ENCODE assay signal across 16 cellular contexts in the genomic region with DNA sequence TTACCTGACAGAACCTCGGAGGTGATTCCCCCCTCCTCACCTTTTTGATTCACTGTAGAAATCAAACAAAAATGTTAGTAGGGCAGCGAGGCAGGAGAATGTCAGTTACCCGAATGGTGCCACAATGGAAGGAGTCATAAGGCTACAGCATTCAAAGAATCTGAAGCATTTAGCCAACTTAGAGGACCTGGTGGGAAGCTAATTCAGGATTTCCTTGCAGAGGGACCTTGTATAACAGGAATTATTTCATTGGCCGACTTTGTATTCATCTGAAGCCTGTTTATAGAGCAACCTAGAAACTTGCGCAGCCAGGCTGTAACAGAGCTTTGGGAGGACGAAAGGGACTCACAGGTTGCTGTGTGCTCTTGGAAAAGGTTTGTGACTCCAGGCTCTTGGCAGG.
DNase-seq lines count a peak whose midpoint lies in the region; ATAC-seq and TF ChIP-seq lines count a peak whose summit lies in the region.
"Had no signal": no experiment of that assay in that cellular context is flagged by ENCODE, and none has a peak within 500 bp of the region (broad histone marks: within the 10 kb centered on the region; RNA-seq: fewer than 3 reads in every experiment).

No MANE protein-coding gene starts in this region.

- H3K36me3 ChIP-seq in IMR-90 (ENCODE audit: control insufficient read depth, insufficient read depth, low read length) (no peaks in the 10 kb centered on the region), left ventricle myocardium inferior (no peaks in the 10 kb centered on the region)
- H3K36me3 ChIP-seq: BE2C had no signal

- no peak overlapping the region for H3K14ac ChIP-seq in IMR-90 (replicated peaks; ENCODE audit: low read depth, low read length)

- dilution Hi-C loops in IMR-90 (cut with HindIII; ENCODE audit: low sequenced_read_pairs, unreplicated experiment) = no loop called here

- H3K36me3 Mint-ChIP-seq in chondrocyte (ENCODE audit: low read depth) = no peaks in the 10 kb centered on the region
- H3K36me3 Mint-ChIP-seq: CD4-positive, alpha-beta memory T cell had no signal

- H3K4me1 Mint-ChIP-seq in chondrocyte (ENCODE audit: low read depth) = peaks cover 32% of the 10 kb centered on the region
- H3K4me1 Mint-ChIP-seq: CD4-positive, alpha-beta memory T cell had no signal

- H3K56ac ChIP-seq in IMR-90 (ENCODE audit: extremely low read depth, insufficient read depth, low read length) = no peak overlapping the region

- H2AK9ac ChIP-seq in IMR-90 (replicated peaks; ENCODE audit: low read depth, low read length, poor library complexity) = no peak overlapping the region

- no peak overlapping the region for H2BK5ac ChIP-seq in IMR-90 (ENCODE audit: low read depth, low read length, poor library complexity, severe bottlenecking)

- H4K20me1 ChIP-seq in IMR-90 (ENCODE audit: insufficient read depth, low read length) = no peaks in the 10 kb centered on the region

- no peak overlapping the region for H3K18ac ChIP-seq in IMR-90 (ENCODE audit: low read depth, low read length)

- ATAC-seq in IMR-90 (ENCODE audit: low read depth) (0 out of 2 replicates have a peak, but pooled peaks have one; percentile 31), HG02623 (IDR thresholded peaks at IDR 0.05; ENCODE audit: unreplicated experiment) (no peak)

- TF ChIP-seq CTCF in IMR-90 (conservative IDR thresholded peaks at IDR 0.05; ENCODE audit: low read depth, low read length) (no peak), chondrocyte (IDR thresholded peaks at IDR 0.05) (no peak), retinal pigment epithelial cell (conservative IDR thresholded peaks at IDR 0.05; ENCODE audit: low read depth, low read length) (no peak), left ventricle myocardium inferior (IDR thresholded peaks at IDR 0.05; ENCODE audit: borderline replicate concordance) (no peak)

- H3K9me3 Mint-ChIP-seq in chondrocyte (ENCODE audit: low read depth) = no peaks in the 10 kb centered on the region

- no peak overlapping the region for H2AFZ ChIP-seq in IMR-90 (replicated peaks; ENCODE audit: low read length, poor library complexity)

- H4K91ac ChIP-seq in IMR-90 (ENCODE audit: insufficient read depth, low read depth, low read length) = no peak overlapping the region; the same call in 1 of the 2 replicates

- intact Hi-C loops in IMR-90 (cut with micrococcal nuclease) (no loop called here), left ventricle myocardium inferior (cut with micrococcal nuclease) (no loop called here)

- no TSS peak for BruUV-seq in IMR-90 (replicated peaks; lab: Mats Ljungman, UMichigan)

- WGBS in IMR-90 (ENCODE audit: extremely low coverage in 2 of 2, insufficient read length in 1 of 2), 2 experiments = 100% methylated on average over 3 of the region's 6 CpGs; no CpG with 5 or more reads in 1 of the 2 experiments

- H3K27me3 ChIP-seq in IMR-90 (ENCODE audit: control insufficient read depth, insufficient read depth, low read length) (no peaks in the 10 kb centered on the region), left ventricle myocardium inferior (ENCODE audit: low read depth) (no peaks in the 10 kb centered on the region)
- H3K27me3 ChIP-seq: BE2C had no signal

- H3K4me2 ChIP-seq in IMR-90 (ENCODE audit: low read depth, low read length) = no peak overlapping the region

- H3K4me1 ChIP-seq in IMR-90 (ENCODE audit: control insufficient read depth, insufficient read depth, low read length) (0 out of 2 replicates have a peak, but pooled peaks cover 1% of the 10 kb centered on the region), left ventricle myocardium inferior (no peaks in the 10 kb centered on the region)
- H3K4me1 ChIP-seq: BE2C had no signal

- no peaks in the 10 kb centered on the region for H3K9me3 ChIP-seq in IMR-90 (ENCODE audit: control insufficient read depth, insufficient read depth, low read length)
- H3K9me3 ChIP-seq in left ventricle myocardium inferior (replicated peaks) = peaks cover 5% of the 10 kb centered on the region
- H3K9me3 ChIP-seq: BE2C had no signal

- no peak overlapping the region for H2BK15ac ChIP-seq in IMR-90 (ENCODE audit: low read depth, low read length)

- no peak overlapping the region for H3K9ac ChIP-seq in IMR-90 (ENCODE audit: low read depth, low read length)

- no peak overlapping the region for H3K4me3 Mint-ChIP-seq in chondrocyte (ENCODE audit: unreplicated experiment)
- H3K4me3 Mint-ChIP-seq: CD4-positive, alpha-beta memory T cell had no signal

- H3K9me1 ChIP-seq in IMR-90 (ENCODE audit: insufficient read depth, low read length) = no peaks in the 10 kb centered on the region

- H2BK20ac ChIP-seq in IMR-90 (ENCODE audit: low read depth, low read length) = no peak overlapping the region; the same call in 1 of the 2 replicates

- no peak overlapping the region for H3K4me3 ChIP-seq in IMR-90 (ENCODE audit: insufficient read depth, low read depth, low read length)
- H3K4me3 ChIP-seq in retinal pigment epithelial cell (ENCODE audit: low read length) = no peak overlapping the region
- no peak overlapping the region for H3K4me3 ChIP-seq in left ventricle myocardium inferior

- H2AK5ac ChIP-seq in IMR-90 (ENCODE audit: low read depth, low read length) = no peak overlapping the region

- no peak for DNase-seq in IMR-90
- DNase-seq in chondrocyte (ENCODE audit: low spot score) = no peak
- DNase-seq in kidney tubule cell (ENCODE audit: low spot score) = peak; percentile 12
- peak; percentile 85 for DNase-seq in retinal pigment epithelial cell (ENCODE audit: low read depth)
- DNase-seq in left ventricle myocardium inferior = no peak
- no peak for DNase-seq in NCI-H748 treated with DMSO at 0.1 percent for 48 hours (lab: John Stamatoyannopoulos, UW)
- DNase-seq: BE2C; CD4-positive, alpha-beta memory T cell; DMS79 treated with DMSO at 0.1 percent for 48 hours; H7; Kasumi-1; NCI-H1930; NCI-H2171; NCI-H82; SHP77 had no signal

- no peak for TF ChIP-seq POLR2A in IMR-90 (IDR thresholded peaks at IDR 0.05; ENCODE audit: low read depth, low read length)

- no peak overlapping the region for H3K23ac ChIP-seq in IMR-90 (ENCODE audit: low read depth, low read length)

- H3K27ac Mint-ChIP-seq in chondrocyte (ENCODE audit: unreplicated experiment) = peak overlapping the region; percentile 62
- H3K27ac Mint-ChIP-seq: CD4-positive, alpha-beta memory T cell had no signal

- H3K4ac ChIP-seq in IMR-90 (ENCODE audit: low read depth, low read length) = no peak overlapping the region

- CTCF ChIA-PET in IMR-90 (lab: Yijun Ruan, JAX) = interaction anchor here (1.2 to 1.6 kb wide), 2 partner anchors 9 to 68 kb away, joined by 3 to 4 read pairs; no protein-coding TSS in a partner anchor

- no peaks in the 10 kb centered on the region for H3K79me1 ChIP-seq in IMR-90 (ENCODE audit: low read depth in 1 of 2, low read length in 2 of 2)

- H3K27ac ChIP-seq in IMR-90 (ENCODE audit: insufficient read depth, low read length) = no peak overlapping the region
- no peak overlapping the region for H3K27ac ChIP-seq in left ventricle myocardium inferior (replicated peaks)

- no peak overlapping the region for H2BK120ac ChIP-seq in IMR-90 (ENCODE audit: low read depth, low read length)

- in situ Hi-C loops in IMR-90 (cut with MboI; ENCODE audit: low sequenced_read_pairs) = no loop called here

- TF ChIP-seq RAD21 in IMR-90 (IDR thresholded peaks at IDR 0.05; ENCODE audit: low read length) = no peak

- H4K8ac ChIP-seq in IMR-90 (ENCODE audit: low read depth in 2 of 2, low read length in 2 of 2) = 0 out of 4 replicates have a peak overlapping the region, but pooled peaks of 1 of the 2 experiments have one; percentile 5

- no peaks in the 10 kb centered on the region for H3K27me3 Mint-ChIP-seq in chondrocyte (ENCODE audit: low read depth)

- POLR2A ChIA-PET in IMR-90 (lab: Charles Lee; ENCODE audit: unreplicated experiment) = no interaction called here

- no peak overlapping the region for H4K5ac ChIP-seq in IMR-90 (ENCODE audit: low read depth, low read length)

TF ChIP-seq in IMR-90, 13 proteins besides CTCF, POLR2A, EP300 and RAD21:
- TF ChIP-seq FOS (IDR thresholded peaks at IDR 0.05; ENCODE audit: low read depth, low read length) (no peak), NFE2L2 (IDR thresholded peaks at IDR 0.05; ENCODE audit: low read depth, low read length) (no peak), CEBPB (IDR thresholded peaks at IDR 0.05; ENCODE audit: low read depth, low read length) (no peak), MXI1 (IDR thresholded peaks at IDR 0.05; ENCODE audit: borderline replicate concordance, low read depth, low read length) (no peak), MAZ (IDR thresholded peaks at IDR 0.05; ENCODE audit: borderline replicate concordance, low read depth, low read length) (no peak), RCOR1 (IDR thresholded peaks at IDR 0.05; ENCODE audit: insufficient replicate concordance, low read length) (no peak), BHLHE40 (IDR thresholded peaks at IDR 0.05; ENCODE audit: low read depth, low read length) (no peak), SMC3 (IDR thresholded peaks at IDR 0.05; ENCODE audit: low read depth, low read length) (no peak), CHD1 (IDR thresholded peaks at IDR 0.05; ENCODE audit: low read depth, low read length) (no peak), MAFK (IDR thresholded peaks at IDR 0.05; ENCODE audit: low read depth, low read length) (no peak), RFX5 (IDR thresholded peaks at IDR 0.05; ENCODE audit: low read depth, low read length) (no peak)
- TF ChIP-seq, protein P1, sequence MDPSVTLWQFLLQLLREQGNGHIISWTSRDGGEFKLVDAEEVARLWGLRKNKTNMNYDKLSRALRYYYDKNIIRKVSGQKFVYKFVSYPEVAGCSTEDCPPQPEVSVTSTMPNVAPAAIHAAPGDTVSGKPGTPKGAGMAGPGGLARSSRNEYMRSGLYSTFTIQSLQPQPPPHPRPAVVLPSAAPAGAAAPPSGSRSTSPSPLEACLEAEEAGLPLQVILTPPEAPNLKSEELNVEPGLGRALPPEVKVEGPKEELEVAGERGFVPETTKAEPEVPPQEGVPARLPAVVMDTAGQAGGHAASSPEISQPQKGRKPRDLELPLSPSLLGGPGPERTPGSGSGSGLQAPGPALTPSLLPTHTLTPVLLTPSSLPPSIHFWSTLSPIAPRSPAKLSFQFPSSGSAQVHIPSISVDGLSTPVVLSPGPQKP (IDR thresholded peaks at IDR 0.05; ENCODE audit: borderline replicate concordance, low read depth, low read length) = no peak
- TF ChIP-seq, protein P2, sequence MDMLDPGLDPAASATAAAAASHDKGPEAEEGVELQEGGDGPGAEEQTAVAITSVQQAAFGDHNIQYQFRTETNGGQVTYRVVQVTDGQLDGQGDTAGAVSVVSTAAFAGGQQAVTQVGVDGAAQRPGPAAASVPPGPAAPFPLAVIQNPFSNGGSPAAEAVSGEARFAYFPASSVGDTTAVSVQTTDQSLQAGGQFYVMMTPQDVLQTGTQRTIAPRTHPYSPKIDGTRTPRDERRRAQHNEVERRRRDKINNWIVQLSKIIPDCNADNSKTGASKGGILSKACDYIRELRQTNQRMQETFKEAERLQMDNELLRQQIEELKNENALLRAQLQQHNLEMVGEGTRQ (IDR thresholded peaks at IDR 0.05; ENCODE audit: low read depth, low read length) = no peak

Comparison
In these comparisons a context has a peak if more than half of its experiments do, and no peak if none do; other contexts are left out.
1. DNase-seq: peak in kidney tubule cell (single experiment) and retinal pigment epithelial cell (single experiment); none in IMR-90 (single experiment), chondrocyte (single experiment), left ventricle myocardium inferior (single experiment) and NCI-H748 treated with DMSO at 0.1 percent for 48 hours (single experiment).